In the genomic region with DNA sequence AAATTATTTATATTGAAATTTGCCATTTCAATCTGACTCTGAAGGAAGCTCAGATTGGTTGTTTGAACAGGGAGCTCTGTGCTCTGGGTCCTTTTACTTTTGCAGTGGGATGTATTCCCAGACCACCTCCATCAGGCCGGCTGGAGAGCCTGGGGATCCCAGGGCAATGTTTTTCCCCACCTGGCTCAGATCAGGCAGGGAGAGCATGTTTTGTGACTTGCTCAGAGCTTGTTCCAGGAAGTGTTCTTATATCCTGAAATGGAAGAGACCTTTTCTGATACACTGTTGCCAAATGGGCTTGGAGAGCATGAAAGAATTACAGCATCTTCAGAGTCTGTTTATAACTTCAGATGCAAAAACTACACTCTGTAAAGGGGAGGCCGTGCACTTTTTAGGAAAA, we compare ENCODE assay signal across 22 cellular contexts. TPM values are rescaled to one million over a fixed set of nuclear protein-coding genes. Genes with fewer than 3 reads are reported as not detected.
"Had no signal": no experiment of that assay in that cellular context is flagged by ENCODE, and none has a peak within 500 bp of the region (broad histone marks: within the 10 kb centered on the region; RNA-seq: fewer than 3 reads in every experiment).

No MANE protein-coding gene starts in this region.

- H3K27ac Mint-ChIP-seq: activated CD4-positive, alpha-beta memory T cell treated with anti-CD3 and anti-CD28 coated beads, Interleukin-2, amount 10 ng/mL, durations not matched to agents 7 days and 5 days; activated CD4-positive, alpha-beta T cell treated with anti-CD3 and anti-CD28 coated beads, Interleukin-2, amount 10 ng/mL, durations not matched to agents 24 days and 14 days; activated naive CD4-positive, alpha-beta T cell treated with anti-CD3 and anti-CD28 coated beads, Interleukin-2, amount 50 U/mL, for 24 hours; activated T-helper 1 cell treated with anti-CD3 and anti-CD28 coated beads, Interleukin-12 subunit alpha, Interleukin-12 subunit beta, Interleukin-2, Interleukin-4 antibody, amounts not matched to agents 30 ng/mL and 10 ng/mL and 1 ng/mL, durations not matched to agents 14 hours and 24 hours and 36 hours; progenitor cell of endocrine pancreas had no signal

- H3K27me3 ChIP-seq: sigmoid colon, upper lobe of right lung had no signal

- H3K4me2 ChIP-seq: smooth muscle cell had no signal

- H3K36me3 ChIP-seq: brain microvascular endothelial cell, sigmoid colon, upper lobe of right lung had no signal

- H3K4me3 ChIP-seq: sigmoid colon, smooth muscle cell, upper lobe of right lung had no signal

- DNase-seq: activated CD4-positive, alpha-beta memory T cell treated with anti-CD3 and anti-CD28 coated beads, Interleukin-2, amount 10 ng/mL, durations not matched to agents 7 days and 5 days; activated CD4-positive, alpha-beta T cell treated with anti-CD3 and anti-CD28 coated beads, Interleukin-2, amount 10 ng/mL, durations not matched to agents 24 days and 14 days; activated gamma-delta T cell treated with Interleukin-2 at 50 U/mL for 16 hours; anterior cingulate cortex; brain microvascular endothelial cell; caudate nucleus; effector memory CD4-positive, alpha-beta T cell; kidney glomerular epithelial cell; left ventricle myocardium superior; mammary epithelial cell; occipital lobe; retina; sigmoid colon; stimulated activated CD4-positive, alpha-beta T cell treated with anti-CD3 and anti-CD28 coated beads, Interleukin-15, amount 100 ng/mL, for 24 hours; stimulated activated naive CD4-positive, alpha-beta T cell; upper lobe of right lung had no signal

- H3K27ac ChIP-seq: brain microvascular endothelial cell, upper lobe of right lung had no signal

- H3K4me1 Mint-ChIP-seq: activated CD4-positive, alpha-beta memory T cell treated with anti-CD3 and anti-CD28 coated beads, Interleukin-2, amount 10 ng/mL, durations not matched to agents 7 days and 5 days; activated CD4-positive, alpha-beta T cell treated with anti-CD3 and anti-CD28 coated beads, Interleukin-2, amount 10 ng/mL, durations not matched to agents 24 days and 14 days; activated naive CD4-positive, alpha-beta T cell treated with anti-CD3 and anti-CD28 coated beads, Interleukin-2, amount 50 U/mL, for 24 hours had no signal

- H3K4me3 Mint-ChIP-seq: activated CD4-positive, alpha-beta memory T cell treated with anti-CD3 and anti-CD28 coated beads, Interleukin-2, amount 10 ng/mL, durations not matched to agents 7 days and 5 days; activated CD4-positive, alpha-beta T cell treated with anti-CD3 and anti-CD28 coated beads, Interleukin-2, amount 10 ng/mL, durations not matched to agents 24 days and 14 days; activated naive CD4-positive, alpha-beta T cell treated with anti-CD3 and anti-CD28 coated beads, Interleukin-2, amount 50 U/mL, for 24 hours; activated T-helper 1 cell treated with anti-CD3 and anti-CD28 coated beads, Interleukin-12 subunit alpha, Interleukin-12 subunit beta, Interleukin-2, Interleukin-4 antibody, amounts not matched to agents 30 ng/mL and 10 ng/mL and 1 ng/mL, durations not matched to agents 14 hours and 24 hours and 36 hours had no signal

- H3K9me3 Mint-ChIP-seq: activated CD4-positive, alpha-beta memory T cell treated with anti-CD3 and anti-CD28 coated beads, Interleukin-2, amount 10 ng/mL, durations not matched to agents 7 days and 5 days; activated CD4-positive, alpha-beta T cell treated with anti-CD3 and anti-CD28 coated beads, Interleukin-2, amount 10 ng/mL, durations not matched to agents 24 days and 14 days; activated naive CD4-positive, alpha-beta T cell treated with anti-CD3 and anti-CD28 coated beads, Interleukin-2, amount 50 U/mL, for 24 hours; activated T-helper 1 cell treated with anti-CD3 and anti-CD28 coated beads, Interleukin-12 subunit alpha, Interleukin-12 subunit beta, Interleukin-2, Interleukin-4 antibody, amounts not matched to agents 30 ng/mL and 10 ng/mL and 1 ng/mL, durations not matched to agents 14 hours and 24 hours and 36 hours had no signal

- H3K9me3 ChIP-seq: sigmoid colon, upper lobe of right lung had no signal

- H3K36me3 Mint-ChIP-seq: activated naive CD4-positive, alpha-beta T cell treated with anti-CD3 and anti-CD28 coated beads, Interleukin-2, amount 50 U/mL, for 24 hours had no signal

- ATAC-seq: activated CD4-positive, CD25-positive, alpha-beta regulatory T cell treated with anti-CD3 and anti-CD28 coated beads, Interleukin-2, amount 50 U/mL, for 24 hours; left ventricle myocardium superior; SK-N-SH treated with all-trans-retinoic acid at 6 μM for 48 hours; upper lobe of right lung had no signal

RNA-seq across cellular contexts. Expression of a gene that starts 56.0 kb away (rescaled TPM):
- total RNA-seq: activated CD4-positive, alpha-beta memory T cell treated with anti-CD3 and anti-CD28 coated beads, Interleukin-2, amount 10 ng/mL, durations not matched to agents 7 days and 5 days; left ventricle myocardium superior had no signal
